17 cellular contexts compared by ENCODE assay signal in genomic region chr10:7111574-7111973, GRCh38.
DNase-seq lines count a peak whose midpoint lies in the region; ATAC-seq and TF ChIP-seq lines count a peak whose summit lies in the region.
"Had no signal": no experiment of that assay in that cellular context is flagged by ENCODE, and none has a peak within 500 bp of the region (broad histone marks: within the 10 kb centered on the region; RNA-seq: fewer than 3 reads in every experiment).

No MANE protein-coding gene starts in this region.

- ATAC-seq in GM21717 (IDR thresholded peaks at IDR 0.05; ENCODE audit: unreplicated experiment), result no peak
- ATAC-seq: K562, sciatic nerve, WTC11 had no signal

- in situ Hi-C loops in brain microvascular endothelial cell (cut with HindIII; ENCODE audit: low pct_ligation_motif_present, low sequenced_read_pairs), result loop anchor here (25.0 kb wide), 1 partner anchor 301 kb away; the partner anchor contains the start of gene SFMBT2

- no peaks in the 10 kb centered on the region for H3K27me3 ChIP-seq in brain microvascular endothelial cell (replicated peaks)
- H3K27me3 ChIP-seq: hepatocyte had no signal

- TF ChIP-seq CTCF in brain microvascular endothelial cell (IDR thresholded peaks at IDR 0.05; ENCODE audit: low read depth, low read length, missing control alignments) (no peak), fibroblast of villous mesenchyme (IDR thresholded peaks at IDR 0.05; ENCODE audit: insufficient read depth, low read depth, low read length) (no peak)

- H3K27ac ChIP-seq in brain microvascular endothelial cell, result peak overlapping the region; percentile 49
- H3K27ac ChIP-seq: hepatocyte had no signal

- DNase-seq in HCEC 1CT, result peak; percentile 88
- DNase-seq in brain microvascular endothelial cell, result peak; percentile 44
- DNase-seq in fibroblast of villous mesenchyme (ENCODE audit: low read depth), result peak; percentile 62
- DNase-seq in stromal cell of bone marrow (ENCODE audit: low read depth), result peak; percentile 66
- DNase-seq in NCI-H2029 (lab: John Stamatoyannopoulos, UW), result no peak
- DNase-seq in activated gamma-delta T cell treated with Interleukin-2 at 50 U/mL for 16 hours, result no peak
- DNase-seq: CD4-positive, alpha-beta T cell; DND-41; NCI-H1105 treated with DMSO at 0.1 percent for 48 hours; NCI-H2171 treated with DMSO at 0.1 percent for 48 hours; NK-92 treated with Interleukin-12 subunit alpha and Interleukin-12 subunit beta, amount 100 ng/mL, for 24 hours; SHP77 had no signal

- H3K4me3 ChIP-seq in brain microvascular endothelial cell (ENCODE audit: low read depth, low read length), result no peak overlapping the region
- H3K4me3 ChIP-seq in fibroblast of villous mesenchyme (ENCODE audit: low read depth, low read length), result no peak overlapping the region
- H3K4me3 ChIP-seq: hepatocyte, K562 had no signal

- no peaks in the 10 kb centered on the region for H3K36me3 ChIP-seq in brain microvascular endothelial cell (replicated peaks)

Comparison
In these comparisons a context has a peak if more than half of its experiments do, and no peak if none do; other contexts are left out.
1. DNase-seq: peak in HCEC 1CT (single experiment), brain microvascular endothelial cell (single experiment), fibroblast of villous mesenchyme (single experiment) and stromal cell of bone marrow (single experiment); none in NCI-H2029 (single experiment) and activated gamma-delta T cell treated with Interleukin-2 at 50 U/mL for 16 hours (single experiment).